ENCODE assay signal across 1 cellular context in the genomic region with DNA sequence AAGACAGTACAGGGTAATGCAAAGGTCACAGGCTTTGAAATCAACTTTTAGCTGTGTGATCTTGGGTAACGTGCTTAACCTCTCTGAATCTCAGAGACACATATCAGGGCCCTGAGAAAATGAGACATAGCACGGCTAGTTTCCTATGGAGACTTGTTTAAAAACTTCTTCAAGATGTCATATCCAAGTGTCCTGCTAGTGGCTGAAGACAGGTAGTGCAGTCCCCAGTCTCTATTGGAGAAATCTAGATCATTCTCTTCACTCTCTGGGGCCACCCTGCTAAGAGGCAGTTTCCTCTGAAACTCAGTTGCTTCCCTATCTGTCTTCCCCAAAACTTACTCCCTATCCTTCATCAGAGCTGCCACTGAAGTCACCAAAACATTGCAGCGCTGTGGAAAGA.
TF ChIP-seq lines count a peak whose summit lies in the region.

No MANE protein-coding gene starts in this region.

TF ChIP-seq in HCT116, 20 proteins besides CTCF, POLR2A, EP300 and RAD21 (continued from another document):
- TF ChIP-seq, protein P1, sequence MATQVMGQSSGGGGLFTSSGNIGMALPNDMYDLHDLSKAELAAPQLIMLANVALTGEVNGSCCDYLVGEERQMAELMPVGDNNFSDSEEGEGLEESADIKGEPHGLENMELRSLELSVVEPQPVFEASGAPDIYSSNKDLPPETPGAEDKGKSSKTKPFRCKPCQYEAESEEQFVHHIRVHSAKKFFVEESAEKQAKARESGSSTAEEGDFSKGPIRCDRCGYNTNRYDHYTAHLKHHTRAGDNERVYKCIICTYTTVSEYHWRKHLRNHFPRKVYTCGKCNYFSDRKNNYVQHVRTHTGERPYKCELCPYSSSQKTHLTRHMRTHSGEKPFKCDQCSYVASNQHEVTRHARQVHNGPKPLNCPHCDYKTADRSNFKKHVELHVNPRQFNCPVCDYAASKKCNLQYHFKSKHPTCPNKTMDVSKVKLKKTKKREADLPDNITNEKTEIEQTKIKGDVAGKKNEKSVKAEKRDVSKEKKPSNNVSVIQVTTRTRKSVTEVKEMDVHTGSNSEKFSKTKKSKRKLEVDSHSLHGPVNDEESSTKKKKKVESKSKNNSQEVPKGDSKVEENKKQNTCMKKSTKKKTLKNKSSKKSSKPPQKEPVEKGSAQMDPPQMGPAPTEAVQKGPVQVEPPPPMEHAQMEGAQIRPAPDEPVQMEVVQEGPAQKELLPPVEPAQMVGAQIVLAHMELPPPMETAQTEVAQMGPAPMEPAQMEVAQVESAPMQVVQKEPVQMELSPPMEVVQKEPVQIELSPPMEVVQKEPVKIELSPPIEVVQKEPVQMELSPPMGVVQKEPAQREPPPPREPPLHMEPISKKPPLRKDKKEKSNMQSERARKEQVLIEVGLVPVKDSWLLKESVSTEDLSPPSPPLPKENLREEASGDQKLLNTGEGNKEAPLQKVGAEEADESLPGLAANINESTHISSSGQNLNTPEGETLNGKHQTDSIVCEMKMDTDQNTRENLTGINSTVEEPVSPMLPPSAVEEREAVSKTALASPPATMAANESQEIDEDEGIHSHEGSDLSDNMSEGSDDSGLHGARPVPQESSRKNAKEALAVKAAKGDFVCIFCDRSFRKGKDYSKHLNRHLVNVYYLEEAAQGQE (IDR thresholded peaks at IDR 0.05; ENCODE audit: low read depth): no peak
TF ChIP-seq in HCT116: peak in this region for 0.
